In genomic region chr3:29642393-29643033, GRCh38 we compare ENCODE assay signal across 11 cellular contexts.
DNase-seq lines count a peak whose midpoint lies in the region; ATAC-seq and TF ChIP-seq lines count a peak whose summit lies in the region.
"Had no signal": no experiment of that assay in that cellular context is flagged by ENCODE, and none has a peak within 500 bp of the region (broad histone marks: within the 10 kb centered on the region; RNA-seq: fewer than 3 reads in every experiment).

No MANE protein-coding gene starts in this region.

- intact Hi-C loops in Right ventricle myocardium inferior (cut with DNase I) (loop anchor here (2.0 to 5.0 kb wide), 3 partner anchors 40 to 362 kb away; partner anchors contain the start of gene RBMS3), cardiac septum (cut with DNase I) (loop anchor here (5.0 kb wide), 2 partner anchors 120 to 360 kb away; partner anchors contain the start of gene RBMS3)
- intact Hi-C loops in activated CD8-positive, alpha-beta T cell treated with anti-CD3 and anti-CD28 coated beads for 36 hours (cut with micrococcal nuclease): no loop called here

- no peak overlapping the region for H2AFZ ChIP-seq in H9 (ENCODE audit: low read length)

- no peak overlapping the region for H3K4me3 Mint-ChIP-seq in mesothelial cell of epicardium
- no peak overlapping the region for H3K4me3 Mint-ChIP-seq in H9
- H3K4me3 Mint-ChIP-seq in activated CD8-positive, alpha-beta T cell treated with anti-CD3 and anti-CD28 coated beads for 36 hours: no peak overlapping the region
- H3K4me3 Mint-ChIP-seq: activated naive CD8-positive, alpha-beta T cell treated with anti-CD3 and anti-CD28 coated beads, Interleukin-2, amount 10 ng/mL, durations not matched to agents 7 days and 5 days; GM23338 had no signal

- peak; percentile 87 for ATAC-seq in Right ventricle myocardium inferior
- ATAC-seq in activated CD8-positive, alpha-beta T cell treated with anti-CD3 and anti-CD28 coated beads for 36 hours: no peak
- ATAC-seq: GM23338 had no signal

- no peak overlapping the region for H3T11ph ChIP-seq in H9 (ENCODE audit: low read length)

- H3K4ac ChIP-seq in H9 (ENCODE audit: low read depth, low read length): no peak overlapping the region

- H4K20me1 ChIP-seq in H9 (ENCODE audit: control insufficient read depth, insufficient read depth, insufficient read length): no peaks in the 10 kb centered on the region

- no peak overlapping the region for H3K27ac ChIP-seq in H9 (ENCODE audit: insufficient read length, low read depth, low read length)
- H3K27ac ChIP-seq: spleen had no signal

- H3K27me3 ChIP-seq in H9 (ENCODE audit: insufficient read depth, low read length): no peaks in the 10 kb centered on the region
- H3K27me3 ChIP-seq: spleen had no signal

- H3K23me2 ChIP-seq in H9 (ENCODE audit: insufficient read length, low read depth, low read length, poor library complexity, severe bottlenecking): no peaks in the 10 kb centered on the region

- H3K27ac Mint-ChIP-seq in mesothelial cell of epicardium (peak overlapping the region; percentile 63), H9 (peak overlapping the region in 1 of 3 experiments; percentile 32; a peak in 1 of 7 replicates)
- no peak overlapping the region for H3K27ac Mint-ChIP-seq in activated CD8-positive, alpha-beta T cell treated with anti-CD3 and anti-CD28 coated beads for 36 hours
- H3K27ac Mint-ChIP-seq: activated naive CD8-positive, alpha-beta T cell treated with anti-CD3 and anti-CD28 coated beads, Interleukin-2, amount 10 ng/mL, durations not matched to agents 7 days and 5 days; GM23338 had no signal

- H3K79me1 ChIP-seq in H9 (ENCODE audit: insufficient read depth, low read depth, low read length, poor library complexity, severe bottlenecking): no peaks in the 10 kb centered on the region

- no peak overlapping the region for H3K9ac ChIP-seq in H9 (ENCODE audit: extremely low read depth, insufficient read length, low read length)

- no peaks in the 10 kb centered on the region; the same call in 1 of the 2 replicates for H3K4me1 ChIP-seq in H9 (ENCODE audit: insufficient read depth, low read length)

- no peak overlapping the region for H3K4me2 ChIP-seq in H9 (ENCODE audit: insufficient read depth, insufficient read length, low read length)
- H3K4me2 ChIP-seq: GM23338 had no signal

- H3K9me3 Mint-ChIP-seq in mesothelial cell of epicardium (no peaks in the 10 kb centered on the region), H9 (no peaks in the 10 kb centered on the region)
- H3K9me3 Mint-ChIP-seq in activated CD8-positive, alpha-beta T cell treated with anti-CD3 and anti-CD28 coated beads for 36 hours: no peaks in the 10 kb centered on the region
- H3K9me3 Mint-ChIP-seq: activated naive CD8-positive, alpha-beta T cell treated with anti-CD3 and anti-CD28 coated beads, Interleukin-2, amount 10 ng/mL, durations not matched to agents 7 days and 5 days; GM23338 had no signal

- TF ChIP-seq CTCF in epithelial cell of esophagus (IDR thresholded peaks at IDR 0.05; ENCODE audit: insufficient read depth, low read depth, low read length, missing control alignments): no peak
- no peak for TF ChIP-seq CTCF in mesothelial cell of epicardium (IDR thresholded peaks at IDR 0.05; ENCODE audit: unreplicated experiment)
- TF ChIP-seq CTCF in H9 (conservative IDR thresholded peaks at IDR 0.05): no peak
- no peak for TF ChIP-seq CTCF in activated CD8-positive, alpha-beta T cell treated with anti-CD3 and anti-CD28 coated beads for 36 hours (IDR thresholded peaks at IDR 0.05)

- CTCF ChIA-PET in activated CD8-positive, alpha-beta T cell treated with anti-CD3 and anti-CD28 coated beads for 36 hours (lab: Charles Lee): no interaction called here

- H3K4me1 Mint-ChIP-seq in mesothelial cell of epicardium (peaks cover 45% of the 10 kb centered on the region), H9 (peaks cover 29 to 34% of the 10 kb centered on the region in 2 experiments)
- no peaks in the 10 kb centered on the region for H3K4me1 Mint-ChIP-seq in activated CD8-positive, alpha-beta T cell treated with anti-CD3 and anti-CD28 coated beads for 36 hours (ENCODE audit: low read depth)
- H3K4me1 Mint-ChIP-seq: activated naive CD8-positive, alpha-beta T cell treated with anti-CD3 and anti-CD28 coated beads, Interleukin-2, amount 10 ng/mL, durations not matched to agents 7 days and 5 days had no signal

- no peak overlapping the region for H2BK20ac ChIP-seq in H9 (ENCODE audit: low read depth, low read length, poor library complexity, severe bottlenecking)

- no peak overlapping the region for H3K18ac ChIP-seq in H9 (ENCODE audit: insufficient read length, low read depth, low read length)

- DNase-seq in Right ventricle myocardium inferior (ENCODE audit: missing footprints) (peak; percentile 45), cardiac septum (ENCODE audit: low spot score) (no peak), epithelial cell of esophagus (ENCODE audit: low read depth) (peak; percentile 79), mesothelial cell of epicardium (ENCODE audit: low spot score in 2 of 2, unreplicated experiment in 2 of 2) (no peak), H9 (no peak), HPDE6-E6E7 (ENCODE audit: extremely low spot score) (no peak), NCI-H345 (lab: John Stamatoyannopoulos, UW) (no peak)
- DNase-seq in activated CD8-positive, alpha-beta T cell treated with anti-CD3 and anti-CD28 coated beads for 36 hours: no peak
- DNase-seq: activated naive CD8-positive, alpha-beta T cell treated with anti-CD3 and anti-CD28 coated beads, Interleukin-2, amount 10 ng/mL, durations not matched to agents 7 days and 5 days; spleen had no signal

- no peak overlapping the region for H3K14ac ChIP-seq in H9 (ENCODE audit: insufficient read depth, low read length)

- H4K8ac ChIP-seq in H9 (replicated peaks; ENCODE audit: insufficient read length, low read depth, low read length): no peak overlapping the region

- no peak overlapping the region for H2BK120ac ChIP-seq in H9 (ENCODE audit: low read depth, low read length, poor library complexity, severe bottlenecking)

- no peak overlapping the region for H4K91ac ChIP-seq in H9 (ENCODE audit: insufficient read length, low read depth, low read length)

- H4K5ac ChIP-seq in H9 (ENCODE audit: insufficient read length, low read depth, low read length): no peak overlapping the region

- H2BK15ac ChIP-seq in H9 (ENCODE audit: low read depth, low read length): no peak overlapping the region

- no peak overlapping the region for H3K23ac ChIP-seq in H9 (ENCODE audit: insufficient read length, low read depth, low read length)

- H3K27me3 Mint-ChIP-seq in mesothelial cell of epicardium (ENCODE audit: low read depth): no peaks in the 10 kb centered on the region
- no peaks in the 10 kb centered on the region for H3K27me3 Mint-ChIP-seq in H9 (ENCODE audit: low read depth)
- peaks cover 5% of the 10 kb centered on the region for H3K27me3 Mint-ChIP-seq in activated CD8-positive, alpha-beta T cell treated with anti-CD3 and anti-CD28 coated beads for 36 hours
- H3K27me3 Mint-ChIP-seq: activated naive CD8-positive, alpha-beta T cell treated with anti-CD3 and anti-CD28 coated beads, Interleukin-2, amount 10 ng/mL, durations not matched to agents 7 days and 5 days had no signal

- no peak overlapping the region for H2BK5ac ChIP-seq in H9 (ENCODE audit: insufficient read length, low read length)

- H3K9me3 ChIP-seq in H9 (ENCODE audit: control insufficient read depth, low read depth, low read length): no peaks in the 10 kb centered on the region
- H3K9me3 ChIP-seq: spleen had no signal

- POLR2A ChIA-PET in activated CD8-positive, alpha-beta T cell treated with anti-CD3 and anti-CD28 coated beads for 36 hours (lab: Charles Lee): no interaction called here

- H3K4me3 ChIP-seq in epithelial cell of esophagus (ENCODE audit: low read length): no peak overlapping the region
- H3K4me3 ChIP-seq: GM23338, spleen had no signal

- H2AK5ac ChIP-seq in H9 (ENCODE audit: insufficient read length, low read length): no peak overlapping the region

- H3K79me2 ChIP-seq in H9 (ENCODE audit: insufficient read depth, low read length): 0 out of 2 replicates have a peak, but pooled peaks cover 2% of the 10 kb centered on the region

- no peak overlapping the region for H2BK12ac ChIP-seq in H9 (ENCODE audit: insufficient read length, low read depth, low read length)

- no CpG with 5 or more reads among the region's 5 CpGs for WGBS in H9 (ENCODE audit: extremely low coverage, insufficient read length, low lambda C conversion rate)

- H3K36me3 Mint-ChIP-seq in mesothelial cell of epicardium (no peaks in the 10 kb centered on the region), H9 (ENCODE audit: insufficient read depth in 1 of 3, low read depth in 3 of 3) (no peaks in the 10 kb centered on the region)
- H3K36me3 Mint-ChIP-seq in activated CD8-positive, alpha-beta T cell treated with anti-CD3 and anti-CD28 coated beads for 36 hours (ENCODE audit: low read depth): no peaks in the 10 kb centered on the region
- H3K36me3 Mint-ChIP-seq: activated naive CD8-positive, alpha-beta T cell treated with anti-CD3 and anti-CD28 coated beads, Interleukin-2, amount 10 ng/mL, durations not matched to agents 7 days and 5 days had no signal

- no peak overlapping the region for H3K56ac ChIP-seq in H9 (ENCODE audit: insufficient read length, low read depth, low read length)

Comparison
In these comparisons a context has a peak if more than half of its experiments do, and no peak if none do; other contexts are left out.
1. DNase-seq: peak in Right ventricle myocardium inferior (single experiment) and epithelial cell of esophagus (single experiment); none in cardiac septum (single experiment), mesothelial cell of epicardium (0 of 2), H9 (single experiment), HPDE6-E6E7 (single experiment), activated CD8-positive, alpha-beta T cell treated with anti-CD3 and anti-CD28 coated beads for 36 hours (single experiment) and NCI-H345 (single experiment).